34 cellular contexts compared by ENCODE assay signal in genomic region chr6:131780600-131780999, GRCh38.
"Had no signal": no experiment of that assay in that cellular context is flagged by ENCODE, and none has a peak within 500 bp of the region (broad histone marks: within the 10 kb centered on the region; RNA-seq: fewer than 3 reads in every experiment).

No MANE protein-coding gene starts in this region.

- H3K27me3 ChIP-seq: MG63 had no signal

- H3K9me3 ChIP-seq: MG63 had no signal

- DNase-seq: Karpas-422, Kasumi-1, MG63, MM.1S, MV-4-11, NCI-H1048, NCI-H1092, NCI-H1092 treated with DMSO at 0.1 percent for 48 hours, NCI-H1105, NCI-H1105 treated with DMSO at 0.1 percent for 48 hours, NCI-H1417, NCI-H1417 treated with DMSO at 0.1 percent for 48 hours, NCI-H1436, NCI-H1436 treated with DMSO at 0.1 percent for 48 hours, NCI-H146, NCI-H1694, NCI-H1694 treated with DMSO at 0.1 percent for 48 hours, NCI-H187, NCI-H187 treated with DMSO at 0.1 percent for 48 hours, NCI-H1930, NCI-H2029, NCI-H2029 treated with DMSO at 0.1 percent for 48 hours, NCI-H2081, NCI-H2081 treated with DMSO at 0.1 percent for 48 hours, NCI-H2107, NCI-H2171, NCI-H2171 treated with DMSO at 0.1 percent for 48 hours, NCI-H226, NCI-H345, NCI-H446, NCI-H446 treated with DMSO at 0.1 percent for 48 hours, NCI-H510A, NCI-H510A treated with DMSO at 0.1 percent for 48 hours, NCI-H524 had no signal

- H3K4me3 ChIP-seq: MG63 had no signal

- H3K36me3 ChIP-seq: MG63 had no signal
